Comparison of ENCODE assay signal across 8 cellular contexts in the genomic region with DNA sequence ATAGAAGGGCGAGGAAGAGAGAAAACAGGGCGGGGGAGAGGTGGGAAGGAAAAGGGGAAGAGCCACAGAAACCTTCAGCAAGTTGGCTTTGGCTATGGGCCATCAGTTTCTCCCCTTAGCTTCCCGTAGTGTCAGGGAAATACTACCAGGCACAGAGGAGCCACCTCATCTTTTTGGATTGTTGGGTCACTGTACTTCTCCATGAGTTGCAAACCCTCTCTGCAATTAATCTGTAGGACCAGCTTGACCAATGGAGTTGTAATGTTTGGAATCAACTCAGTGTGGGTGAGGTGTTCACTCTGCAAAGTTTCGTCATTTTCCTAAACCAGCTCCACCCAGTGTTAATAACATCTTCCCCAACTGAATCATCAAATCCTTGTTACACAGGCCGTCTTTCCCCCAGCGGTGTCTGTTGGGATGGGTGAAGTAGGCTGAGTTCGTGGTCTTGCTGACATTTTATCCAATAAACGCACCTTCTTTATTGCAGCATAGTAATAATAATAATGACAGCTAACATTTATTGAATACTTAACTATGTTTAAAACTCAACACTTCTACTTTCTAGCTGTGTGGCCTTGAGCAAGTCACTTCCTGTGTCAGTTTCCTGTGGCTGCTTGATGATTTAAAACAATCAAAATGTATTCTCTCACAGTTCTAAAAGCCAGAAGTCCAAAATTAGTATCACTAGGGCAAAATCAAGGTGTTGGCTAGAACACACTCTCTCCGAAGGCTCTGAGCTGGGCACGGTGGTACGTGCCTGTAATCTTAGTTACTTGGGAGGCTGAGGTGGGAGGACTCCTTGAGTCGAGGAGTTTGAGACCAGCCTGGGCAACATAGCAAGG. TPM values are rescaled to one million over a fixed set of nuclear protein-coding genes. Genes with fewer than 3 reads are reported as not detected.
DNase-seq lines count a peak whose midpoint lies in the region; ATAC-seq and TF ChIP-seq lines count a peak whose summit lies in the region.

No MANE protein-coding gene starts in this region.

- H3K36me3 ChIP-seq in mucosa of descending colon (ENCODE audit: low read depth) = no peaks in the 10 kb centered on the region

- peak; percentile 97 for DNase-seq in EL
- DNase-seq in MV-4-11 (lab: John Stamatoyannopoulos, UW) = peak; percentile 55
- peak; percentile 40 for DNase-seq in astrocyte of the hippocampus (ENCODE audit: low read depth, low spot score)
- DNase-seq in mucosa of descending colon = no peak
- DNase-seq in ureter (ENCODE audit: low spot score) = no peak
- no peak for DNase-seq in NCI-H1092 treated with DMSO at 0.1 percent for 48 hours (lab: John Stamatoyannopoulos, UW)

- H3K9me3 ChIP-seq in mucosa of descending colon = no peaks in the 10 kb centered on the region

- intact Hi-C loops in mucosa of descending colon (cut with DNase I, micrococcal nuclease) = loop anchor here in 1 of 2 donors (10.0 kb wide), 1 partner anchor 84 kb away; no protein-coding TSS in a partner anchor

- no peaks in the 10 kb centered on the region for H3K4me1 ChIP-seq in mucosa of descending colon (ENCODE audit: low read depth)

- TF ChIP-seq CTCF in mucosa of descending colon (IDR thresholded peaks at IDR 0.05) = no peak

- peak; percentile 67 for ATAC-seq in mucosa of descending colon
- ATAC-seq in HG03521 (IDR thresholded peaks at IDR 0.05; ENCODE audit: unreplicated experiment) = no peak
- no peak for ATAC-seq in HG03097 (IDR thresholded peaks at IDR 0.05; ENCODE audit: low FRiP score, unreplicated experiment)

- no peak overlapping the region for H3K4me3 ChIP-seq in mucosa of descending colon

RNA-seq across cellular contexts. Expression of gene GLTP, which starts 8.1 kb away (rescaled TPM):
- 100 to 1,000 TPM in 1 of 3 donors, 10 to 100 TPM in 2; 58.8 to 101 (median 98.9) TPM for total RNA-seq in mucosa of descending colon
- 106 TPM for total RNA-seq in ureter

RNA-seq across cellular contexts. Expression of gene TCHP, which starts 11.7 kb away (rescaled TPM):
- total RNA-seq in mucosa of descending colon (10 to 100 TPM; 24.7 to 27.8 (median 24.9) TPM), ureter (20.8 TPM)

RNA-seq across cellular contexts. Expression of gene TRPV4, which starts 55.2 kb away (rescaled TPM):
- total RNA-seq in mucosa of descending colon = under 1 TPM; 0.43 to 0.92 (median 0.48) TPM
- total RNA-seq in ureter = 3.6 TPM

Comparison
In these comparisons a context has a peak if more than half of its experiments do, and no peak if none do; other contexts are left out.
1. DNase-seq: peak in EL (single experiment), MV-4-11 (single experiment) and astrocyte of the hippocampus (single experiment); none in mucosa of descending colon (0 of 3), ureter (single experiment) and NCI-H1092 treated with DMSO at 0.1 percent for 48 hours (single experiment).